ENCODE assay signal across 8 cellular contexts in the genomic region with DNA sequence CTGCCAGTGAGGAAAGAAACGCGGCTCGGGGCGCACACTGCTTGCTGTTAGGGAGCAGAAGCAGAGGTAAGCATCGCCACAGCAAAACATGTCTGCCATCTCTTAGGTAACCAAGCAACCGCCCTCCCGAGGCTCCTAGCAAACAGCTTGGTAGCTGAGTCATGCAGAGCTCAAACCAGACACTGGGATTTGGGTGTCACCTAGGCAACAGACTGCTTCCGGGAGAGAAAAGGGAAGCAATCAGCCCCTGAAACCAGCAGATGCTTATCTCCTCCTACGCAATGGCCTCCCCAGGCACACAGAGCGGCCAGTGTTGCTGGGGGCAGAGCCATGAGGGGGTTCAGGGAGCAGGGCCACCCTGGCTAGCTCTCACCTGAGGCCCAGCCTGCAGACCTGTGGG. TPM values are rescaled to one million over a fixed set of nuclear protein-coding genes. Genes with fewer than 3 reads are reported as not detected.
A peak's percentile ranks its signal among the peaks of the same experiment; 100 is the strongest.
DNase-seq lines count a peak whose midpoint lies in the region; ATAC-seq, FAIRE-seq and TF ChIP-seq lines count a peak whose summit lies in the region.
"Not testable (repeated sequence)": the region's sequence is repeated elsewhere in the genome, so short reads cannot be mapped to it uniquely, and the experiment has no call there.

No MANE protein-coding gene starts in this region.

- H3K9ac ChIP-seq in HUES6 (ENCODE audit: low read length), result peak overlapping the region; percentile 46
- not testable (repeated sequence) for H3K9ac ChIP-seq in neural progenitor cell

- not testable (repeated sequence) for TF ChIP-seq POLR2A in GM12892 (IDR thresholded peaks at IDR 0.05; ENCODE audit: low read depth, low read length); H54 (IDR thresholded peaks at IDR 0.05; ENCODE audit: low read depth, low read length)

- H3F3A ChIP-seq in neural progenitor cell (ENCODE audit: low read depth), result not testable (repeated sequence)

- H3K4me2 ChIP-seq in neural progenitor cell, result not testable (repeated sequence)

- not testable (repeated sequence) for H3K36me3 Mint-ChIP-seq in neural progenitor cell

- DNase-seq in GM12892 (ENCODE audit: insufficient read length); H54 (ENCODE audit: insufficient read length, low spot score); thoracic aorta (ENCODE audit: low spot score): not testable (repeated sequence)
- peak; percentile 35 for DNase-seq in SIG-M5 (lab: John Stamatoyannopoulos, UW)
- peak; percentile 56 to 66 for DNase-seq in activated T-cell treated with anti-CD3 and anti-CD28 coated beads, Interleukin-2, amount 50 U/mL, for 48 hours
- peak; percentile 57 for DNase-seq in epithelial cell of esophagus (ENCODE audit: low read depth)
- peak; percentile 21 for DNase-seq in neural progenitor cell (ENCODE audit: low spot score)

- peaks cover 14% of the 10 kb centered on the region for H3K4me1 Mint-ChIP-seq in neural progenitor cell

- ATAC-seq in thoracic aorta (ENCODE audit: insufficient number of reproducible peaks, low FRiP score, low read depth), result peak; percentile 70

- not testable (repeated sequence) for H2AFZ ChIP-seq in neural progenitor cell (replicated peaks)

- not testable (repeated sequence) for H3K27ac ChIP-seq in HUES6 (ENCODE audit: low read depth, low read length); neural progenitor cell
- peak overlapping the region in 1 of 2 donors; percentile 90 for H3K27ac ChIP-seq in thoracic aorta

- not testable (repeated sequence) for H3K27me3 ChIP-seq in HUES6 (ENCODE audit: control insufficient read depth, insufficient read depth, low read length); neural progenitor cell; thoracic aorta (replicated peaks; ENCODE audit: insufficient read depth)

- not testable (repeated sequence) for H3K27ac Mint-ChIP-seq in neural progenitor cell

- H3K36me3 ChIP-seq in HUES6 (ENCODE audit: control insufficient read depth, insufficient read depth, low read length), result peaks cover 34% of the 10 kb centered on the region
- H3K36me3 ChIP-seq in neural progenitor cell, thoracic aorta: not testable (repeated sequence)

- H3K4me1 ChIP-seq in HUES6 (ENCODE audit: control insufficient read depth, insufficient read depth, low read length), result peaks cover 27% of the 10 kb centered on the region
- H3K4me1 ChIP-seq in neural progenitor cell, result not testable (repeated sequence)
- peaks cover 2 to 18% of the 10 kb centered on the region in 2 donors for H3K4me1 ChIP-seq in thoracic aorta (ENCODE audit: control insufficient read depth in 1 of 2, low read depth in 2 of 2)

- not testable (repeated sequence) for H3K9me3 ChIP-seq in HUES6 (ENCODE audit: control insufficient read depth, insufficient read depth, low read depth, low read length); neural progenitor cell (ENCODE audit: low read depth); thoracic aorta

- TF ChIP-seq CTCF in epithelial cell of esophagus (IDR thresholded peaks at IDR 0.05; ENCODE audit: insufficient read depth, low read depth, low read length, missing control alignments); neural progenitor cell (IDR thresholded peaks at IDR 0.05); thoracic aorta (IDR thresholded peaks at IDR 0.05): not testable (repeated sequence)

- not testable (repeated sequence) for H3K27me3 Mint-ChIP-seq in neural progenitor cell (ENCODE audit: insufficient read depth, low read depth)

- FAIRE-seq in GM12892 (lab: Jason Lieb, UNC) (peak; percentile 100), H54 (lab: Jason Lieb, UNC) (peak; percentile 91)

- not testable (repeated sequence) for H3K79me2 ChIP-seq in neural progenitor cell (ENCODE audit: low read depth)

- H3K4me3 ChIP-seq in HUES6 (ENCODE audit: low read depth, low read length); epithelial cell of esophagus (ENCODE audit: low read length); neural progenitor cell: not testable (repeated sequence)
- H3K4me3 ChIP-seq in thoracic aorta, result peak overlapping the region; percentile 80

- H3K9me3 Mint-ChIP-seq in neural progenitor cell, result not testable (repeated sequence)

- not testable (repeated sequence) for H4K20me1 ChIP-seq in neural progenitor cell (ENCODE audit: low read depth)

- H3K4me3 Mint-ChIP-seq in neural progenitor cell, result not testable (repeated sequence)

RNA-seq across cellular contexts. Expression of gene IDS, which starts 1.7 kb away (rescaled TPM):
- polyA plus RNA-seq in GM12892 (2012; ENCODE audit: missing spikeins), result 52.7 TPM
- 14.5 and 22.2 TPM in 2 replicates for total RNA-seq in neural progenitor cell (ENCODE audit: low replicate concordance)
- total RNA-seq in thoracic aorta, result 100 to 1,000 TPM; 204 to 210 TPM

RNA-seq across cellular contexts. Expression of gene EOLA1, which starts 37.4 kb away (rescaled TPM):
- polyA plus RNA-seq in GM12892 (2012; ENCODE audit: missing spikeins), result 21.4 TPM
- total RNA-seq in neural progenitor cell (ENCODE audit: low replicate concordance), result 3.5 and 7.5 TPM in 2 replicates
- total RNA-seq in thoracic aorta, result 10 to 100 TPM; 22.2 to 22.6 TPM

RNA-seq across cellular contexts. Expression of gene HSFX3, which starts 46.3 kb away (rescaled TPM):
- 0.34 TPM for polyA plus RNA-seq in GM12892 (2012; ENCODE audit: missing spikeins)
- total RNA-seq in neural progenitor cell (ENCODE audit: low replicate concordance) (not detected in 2 replicates), thoracic aorta (not detected)
